ENCODE assay signal across 29 cellular contexts in the genomic region with DNA sequence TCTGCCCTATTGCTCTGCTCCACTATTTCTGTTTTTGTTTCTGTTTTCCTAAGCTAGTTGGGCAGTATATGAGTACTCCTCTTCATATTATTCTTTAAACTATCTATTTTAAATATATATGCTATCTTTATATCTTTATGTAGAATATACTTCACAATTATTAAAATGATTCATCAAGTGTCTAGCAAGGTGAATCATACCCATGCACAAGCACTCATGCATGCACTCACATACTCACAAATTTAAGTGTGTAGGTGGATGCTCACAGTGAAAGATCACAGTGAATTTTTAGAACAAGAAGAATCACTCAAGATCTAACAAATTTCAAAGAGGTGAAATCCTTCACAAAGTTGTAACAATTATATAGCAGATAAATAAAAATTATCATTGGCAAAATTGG.
"Had no signal": no experiment of that assay in that cellular context is flagged by ENCODE, and none has a peak within 500 bp of the region (broad histone marks: within the 10 kb centered on the region; RNA-seq: fewer than 3 reads in every experiment).

No MANE protein-coding gene starts in this region.

- DNase-seq: activated CD4-positive, alpha-beta T cell treated with anti-CD3 and anti-CD28 coated beads for 4 hours; activated CD4-positive, alpha-beta T cell treated with anti-CD3 and anti-CD28 coated beads, Interleukin-2, amount 50 U/mL, for 48 hours; activated CD4-positive, CD25-positive, alpha-beta regulatory T cell; activated CD8-positive, alpha-beta memory T cell treated with anti-CD3 and anti-CD28 coated beads, Interleukin-2, amount 50 U/mL, for 48 hours; activated effector memory CD4-positive, alpha-beta T cell treated with Interleukin-2 at 50 U/mL for 16 hours; activated naive CD4-positive, alpha-beta T cell treated with anti-CD3 and anti-CD28 coated beads for 36 hours; activated naive CD8-positive, alpha-beta T cell treated with anti-CD3 and anti-CD28 coated beads, Interleukin-2, amount 10 ng/mL, durations not matched to agents 7 days and 5 days; activated T-cell treated with anti-CD3 and anti-CD28 coated beads, Interleukin-2, amount 50 U/mL, for 48 hours; amygdala; body of pancreas; effector CD4-positive, alpha-beta T cell; erythroblast; foreskin melanocyte; glutamatergic neuron; midbrain; ovary; right cardiac atrium; stimulated activated CD4-positive, alpha-beta T cell treated with anti-CD3 and anti-CD28 coated beads, Interleukin-12 subunit alpha, Interleukin-12 subunit beta, amount 100 ng/mL, for 4 hours; stimulated activated CD4-positive, alpha-beta T cell treated with anti-CD3 and anti-CD28 coated beads, Interleukin-1b, Interleukin-23, amount 100 ng/mL, for 48 hours; substantia nigra; T1000; uterus had no signal

- H3K9me3 ChIP-seq: body of pancreas, ovary, prostate gland, tibial nerve, uterus had no signal

- H3K36me3 Mint-ChIP-seq: activated naive CD8-positive, alpha-beta T cell treated with anti-CD3 and anti-CD28 coated beads, Interleukin-2, amount 10 ng/mL, durations not matched to agents 7 days and 5 days; natural killer cell treated with Interleukin-12 subunit alpha and Interleukin-12 subunit beta and Interleukin-15 and Interleukin-18, amount 100 ng/mL, for 72 hours had no signal

- H3K4me3 Mint-ChIP-seq: activated naive CD4-positive, alpha-beta T cell treated with anti-CD3 and anti-CD28 coated beads for 36 hours; activated naive CD8-positive, alpha-beta T cell treated with anti-CD3 and anti-CD28 coated beads, Interleukin-2, amount 10 ng/mL, durations not matched to agents 7 days and 5 days; dendritic cell treated with granulocyte-macrophage colony-stimulating factor and Interleukin-4, amounts not matched to agents 40 ng/mL and 50 ng/mL, for 4 days; natural killer cell treated with Interleukin-12 subunit alpha and Interleukin-12 subunit beta and Interleukin-15 and Interleukin-18, amount 100 ng/mL, for 72 hours; stimulated activated naive CD8-positive, alpha-beta T cell treated with anti-CD3 and anti-CD28 coated beads, Interleukin-15, Interleukin-2, amounts not matched to agents 100 ng/mL and 50 ng/mL, for 24 hours; T-helper 1 cell treated with Interleukin-12 subunit alpha and Interleukin-12 subunit beta and Interleukin-4 antibody, amounts not matched to agents 30 μg/mL and 1 μg/mL, for 36 hours had no signal

- H3K27ac Mint-ChIP-seq: activated naive CD4-positive, alpha-beta T cell treated with anti-CD3 and anti-CD28 coated beads for 36 hours; activated naive CD8-positive, alpha-beta T cell treated with anti-CD3 and anti-CD28 coated beads, Interleukin-2, amount 10 ng/mL, durations not matched to agents 7 days and 5 days; dendritic cell treated with granulocyte-macrophage colony-stimulating factor and Interleukin-4, amounts not matched to agents 40 ng/mL and 50 ng/mL, for 4 days; natural killer cell treated with Interleukin-12 subunit alpha and Interleukin-12 subunit beta and Interleukin-15 and Interleukin-18, amount 100 ng/mL, for 72 hours; stimulated activated naive CD8-positive, alpha-beta T cell treated with anti-CD3 and anti-CD28 coated beads, Interleukin-15, Interleukin-2, amounts not matched to agents 100 ng/mL and 50 ng/mL, for 24 hours; T-helper 1 cell treated with Interleukin-12 subunit alpha and Interleukin-12 subunit beta and Interleukin-4 antibody, amounts not matched to agents 30 μg/mL and 1 μg/mL, for 36 hours had no signal

- ATAC-seq: body of pancreas; natural killer cell treated with Interleukin-12 subunit alpha and Interleukin-12 subunit beta and Interleukin-15 and Interleukin-18, amount 100 ng/mL, for 72 hours; right cardiac atrium had no signal

- H3K27ac ChIP-seq: body of pancreas, hepatocyte, ovary, prostate gland, tibial nerve, uterus had no signal

- H3K4me1 ChIP-seq: body of pancreas, prostate gland, tibial nerve, uterus had no signal

- H3K79me2 ChIP-seq: hepatocyte had no signal

- H3K4me2 ChIP-seq: hepatocyte had no signal

- H3K4me3 ChIP-seq: body of pancreas, hepatocyte, ovary, prostate gland, tibial nerve, uterus had no signal

- H3K27me3 ChIP-seq: body of pancreas, hepatocyte, ovary, tibial nerve had no signal

- H2AFZ ChIP-seq: hepatocyte had no signal

- H3K4me1 Mint-ChIP-seq: activated naive CD8-positive, alpha-beta T cell treated with anti-CD3 and anti-CD28 coated beads, Interleukin-2, amount 10 ng/mL, durations not matched to agents 7 days and 5 days had no signal

- H3K27me3 Mint-ChIP-seq: activated naive CD8-positive, alpha-beta T cell treated with anti-CD3 and anti-CD28 coated beads, Interleukin-2, amount 10 ng/mL, durations not matched to agents 7 days and 5 days; dendritic cell treated with granulocyte-macrophage colony-stimulating factor and Interleukin-4, amounts not matched to agents 40 ng/mL and 50 ng/mL, for 4 days; natural killer cell treated with Interleukin-12 subunit alpha and Interleukin-12 subunit beta and Interleukin-15 and Interleukin-18, amount 100 ng/mL, for 72 hours; stimulated activated naive CD8-positive, alpha-beta T cell treated with anti-CD3 and anti-CD28 coated beads, Interleukin-15, Interleukin-2, amounts not matched to agents 100 ng/mL and 50 ng/mL, for 24 hours had no signal

- H3K36me3 ChIP-seq: ovary, prostate gland, tibial nerve, uterus had no signal
